Comparison of ENCODE assay signal across 27 cellular contexts in genomic region chr3:166864473-166865467, GRCh38.
DNase-seq lines count a peak whose midpoint lies in the region; ATAC-seq, FAIRE-seq and TF ChIP-seq lines count a peak whose summit lies in the region.
"Had no signal": no experiment of that assay in that cellular context is flagged by ENCODE, and none has a peak within 500 bp of the region (broad histone marks: within the 10 kb centered on the region; RNA-seq: fewer than 3 reads in every experiment).

No MANE protein-coding gene starts in this region.

- no peak overlapping the region for H4K5ac ChIP-seq in H1 (ENCODE audit: insufficient read length, low read depth, low read length)

- H3K9ac ChIP-seq in H1 (replicated peaks in 1 of 4; ENCODE audit: extremely low read depth in 1 of 4, low read depth in 3 of 4, low read length in 3 of 4) (no peak overlapping the region), MM.1S (ENCODE audit: low read length) (no peak overlapping the region)

- no peak overlapping the region for H3K4me3 Mint-ChIP-seq in activated CD4-positive, alpha-beta T cell treated with anti-CD3 and anti-CD28 coated beads, Interleukin-2, amount 10 ng/mL, durations not matched to agents 24 days and 14 days
- H3K4me3 Mint-ChIP-seq in activated CD8-positive, alpha-beta memory T cell treated with anti-CD3 and anti-CD28 coated beads, Interleukin-2, amount 10 ng/mL, durations not matched to agents 7 days and 5 days: no peak overlapping the region
- H3K4me3 Mint-ChIP-seq: B cell, GM23338 had no signal

- H2BK15ac ChIP-seq in H1 (ENCODE audit: low read length): no peak overlapping the region

- no peak overlapping the region for H3K56ac ChIP-seq in H1 (replicated peaks; ENCODE audit: insufficient read length, low read depth, low read length)

- TF ChIP-seq RAD21 in H1 (IDR thresholded peaks at IDR 0.05 in 1 of 2, conservative IDR thresholded peaks at IDR 0.05 in 1 of 2; ENCODE audit: low read depth in 2 of 2, low read length in 2 of 2): no peak

- no peak overlapping the region for H3K23ac ChIP-seq in H1 (ENCODE audit: insufficient read length)

- no peaks in the 10 kb centered on the region for H3K23me2 ChIP-seq in H1 (ENCODE audit: low read depth, low read length)

- 90% methylated on average over 10 of the region's 10 CpGs; no CpG with 5 or more reads in 1 of the 2 experiments for WGBS in H1 (ENCODE audit: extremely low coverage in 1 of 2, insufficient coverage in 1 of 2, insufficient read length in 1 of 2, insufficient replicate concordance in 2 of 2, low coverage in 1 of 2, low lambda C conversion rate in 2 of 2, missing lambda C conversion rate in 1 of 2), 2 experiments
- WGBS in spleen, 5 donors: 73 to 81% (median 78%) methylated on average over 9 to 10 of the region's 10 CpGs

- DNase-seq in activated CD4-positive, alpha-beta T cell treated with anti-CD3 and anti-CD28 coated beads, Interleukin-2, amount 10 ng/mL, durations not matched to agents 24 days and 14 days: peak; percentile 50
- DNase-seq in activated CD4-positive, alpha-beta T cell treated with anti-CD3 and anti-CD28 coated beads for 48 hours: no peak
- no peak for DNase-seq in H1 (ENCODE audit: low read depth in 1 of 2, low spot score in 2 of 2)
- DNase-seq in spleen: peak; percentile 47
- no peak for DNase-seq in activated CD8-positive, alpha-beta memory T cell treated with anti-CD3 and anti-CD28 coated beads, Interleukin-2, amount 10 ng/mL, durations not matched to agents 7 days and 5 days
- no peak for DNase-seq in MM.1S
- DNase-seq: Calu3, DMS79 treated with DMSO at 0.1 percent for 48 hours, GF-D8, MV-4-11, NCI-H1105, NCI-H146, NCI-H1930, NCI-H2107, NCI-H524, NCI-H748 treated with DMSO at 0.1 percent for 48 hours, SJCRH30 had no signal

- H3K27ac ChIP-seq in H1 (ENCODE audit: low read depth, low read length) (no peak overlapping the region), spleen (no peak overlapping the region), MM.1S (ENCODE audit: low read length) (no peak overlapping the region)
- H3K27ac ChIP-seq: 22Rv1, SJCRH30 had no signal

- H3K4me3 ChIP-seq in H1 (ENCODE audit: extremely low read depth in 1 of 4, insufficient read depth in 2 of 4, low read depth in 3 of 4, low read length in 4 of 4) (no peak overlapping the region), spleen (no peak overlapping the region), MM.1S (ENCODE audit: low read length) (no peak overlapping the region)
- H3K4me3 ChIP-seq: GM23338, HAP-1, K562, SJCRH30 had no signal

- intact Hi-C loops in activated CD4-positive, alpha-beta T cell treated with anti-CD3 and anti-CD28 coated beads, Interleukin-2, amount 10 ng/mL, durations not matched to agents 24 days and 14 days (cut with micrococcal nuclease): no loop called here
- intact Hi-C loops in spleen (cut with DNase I; ENCODE audit: low total_unique reads): no loop called here

- H3K14ac ChIP-seq in H1 (ENCODE audit: insufficient read length): no peak overlapping the region

- H2BK12ac ChIP-seq in H1 (ENCODE audit: low read depth, low read length): no peak overlapping the region

- H2AFZ ChIP-seq in H1 (ENCODE audit: low read length) (peak overlapping the region; percentile 88; the same call in 1 of the 2 replicates), MM.1S (ENCODE audit: low read length) (no peak overlapping the region)
- H2AFZ ChIP-seq: GM23338 had no signal

- H3K9me3 Mint-ChIP-seq in activated CD4-positive, alpha-beta T cell treated with anti-CD3 and anti-CD28 coated beads, Interleukin-2, amount 10 ng/mL, durations not matched to agents 24 days and 14 days: no peaks in the 10 kb centered on the region
- H3K9me3 Mint-ChIP-seq in activated CD8-positive, alpha-beta memory T cell treated with anti-CD3 and anti-CD28 coated beads, Interleukin-2, amount 10 ng/mL, durations not matched to agents 7 days and 5 days (ENCODE audit: low read depth): peaks cover 3% of the 10 kb centered on the region

- ATAC-seq in activated CD8-positive, alpha-beta memory T cell treated with anti-CD3 and anti-CD28 coated beads, Interleukin-2, amount 10 ng/mL, durations not matched to agents 7 days and 5 days: no peak
- ATAC-seq in HG03095 (IDR thresholded peaks at IDR 0.05; ENCODE audit: unreplicated experiment) (no peak), HG03354 (IDR thresholded peaks at IDR 0.05; ENCODE audit: poor library complexity, severe bottlenecking, unreplicated experiment) (no peak)
- ATAC-seq: GM23338, HepG2, K562 had no signal

- H3K4ac ChIP-seq in H1 (replicated peaks; ENCODE audit: insufficient read length, low read depth, low read length): no peak overlapping the region

- H3K27me3 ChIP-seq in H1 (replicated peaks in 1 of 4; ENCODE audit: control insufficient read depth in 3 of 4, extremely low read depth in 1 of 4, insufficient read depth in 3 of 4, low read length in 3 of 4) (no peaks in the 10 kb centered on the region), spleen (replicated peaks in 1 of 7) (no peaks in the 10 kb centered on the region), MM.1S (replicated peaks; ENCODE audit: insufficient read depth, low read length) (no peaks in the 10 kb centered on the region)
- H3K27me3 ChIP-seq: SJCRH30 had no signal

- no peaks in the 10 kb centered on the region for H3K9me2 ChIP-seq in MM.1S (replicated peaks; ENCODE audit: insufficient read depth, low read length)

- H3K27ac Mint-ChIP-seq in activated CD4-positive, alpha-beta T cell treated with anti-CD3 and anti-CD28 coated beads, Interleukin-2, amount 10 ng/mL, durations not matched to agents 24 days and 14 days: no peak overlapping the region
- no peak overlapping the region for H3K27ac Mint-ChIP-seq in activated CD8-positive, alpha-beta memory T cell treated with anti-CD3 and anti-CD28 coated beads, Interleukin-2, amount 10 ng/mL, durations not matched to agents 7 days and 5 days
- H3K27ac Mint-ChIP-seq: B cell, GM23338 had no signal

- no peak overlapping the region for H4K91ac ChIP-seq in H1 (replicated peaks; ENCODE audit: insufficient read length, low read length)

- TF ChIP-seq EP300 in H1 (IDR thresholded peaks at IDR 0.05; ENCODE audit: borderline replicate concordance in 1 of 2, low read depth in 2 of 2, low read length in 2 of 2): no peak

- no peak overlapping the region for H2BK120ac ChIP-seq in H1 (replicated peaks; ENCODE audit: low read depth, low read length)

- H3K4me1 Mint-ChIP-seq in activated CD4-positive, alpha-beta T cell treated with anti-CD3 and anti-CD28 coated beads, Interleukin-2, amount 10 ng/mL, durations not matched to agents 24 days and 14 days: no peaks in the 10 kb centered on the region
- H3K4me1 Mint-ChIP-seq in activated CD8-positive, alpha-beta memory T cell treated with anti-CD3 and anti-CD28 coated beads, Interleukin-2, amount 10 ng/mL, durations not matched to agents 7 days and 5 days: no peaks in the 10 kb centered on the region
- H3K4me1 Mint-ChIP-seq: B cell, GM23338 had no signal

- H2AK5ac ChIP-seq in H1 (ENCODE audit: low read depth, low read length): no peak overlapping the region

- no peaks in the 10 kb centered on the region for H3K27me3 Mint-ChIP-seq in activated CD4-positive, alpha-beta T cell treated with anti-CD3 and anti-CD28 coated beads, Interleukin-2, amount 10 ng/mL, durations not matched to agents 24 days and 14 days
- no peaks in the 10 kb centered on the region for H3K27me3 Mint-ChIP-seq in activated CD8-positive, alpha-beta memory T cell treated with anti-CD3 and anti-CD28 coated beads, Interleukin-2, amount 10 ng/mL, durations not matched to agents 7 days and 5 days
- H3K27me3 Mint-ChIP-seq: B cell had no signal

- H3K4me2 ChIP-seq in H1 (ENCODE audit: insufficient read depth in 1 of 2, low read depth in 2 of 2, low read length in 2 of 2): no peak overlapping the region
- no peak overlapping the region for H3K4me2 ChIP-seq in MM.1S (ENCODE audit: low read depth, low read length)
- H3K4me2 ChIP-seq: GM23338 had no signal

- POLR2A ChIA-PET in H1 (lab: Charles Lee; ENCODE audit: partially characterized antibody): no interaction called here

- H3K36me3 ChIP-seq in H1 (ENCODE audit: control insufficient read depth in 2 of 4, insufficient read depth in 4 of 4, low read length in 3 of 4) (no peaks in the 10 kb centered on the region), spleen (no peaks in the 10 kb centered on the region), MM.1S (replicated peaks; ENCODE audit: insufficient read depth, low read length) (no peaks in the 10 kb centered on the region)
- H3K36me3 ChIP-seq: HAP-1, SJCRH30 had no signal

- no peak overlapping the region for H3K18ac ChIP-seq in H1 (ENCODE audit: extremely low read depth, low read length)

- H3K9me3 ChIP-seq in H1 (ENCODE audit: insufficient read depth in 2 of 2, low read depth in 1 of 2, low read length in 1 of 2): no peaks in the 10 kb centered on the region
- H3K9me3 ChIP-seq in spleen: peaks cover 0 to 33% (median 20%) of the 10 kb centered on the region in 8 donors
- H3K9me3 ChIP-seq in MM.1S (replicated peaks; ENCODE audit: insufficient read depth, low read length): no peaks in the 10 kb centered on the region
- H3K9me3 ChIP-seq: HAP-1, SJCRH30 had no signal

- H3K36me3 Mint-ChIP-seq in activated CD4-positive, alpha-beta T cell treated with anti-CD3 and anti-CD28 coated beads, Interleukin-2, amount 10 ng/mL, durations not matched to agents 24 days and 14 days (ENCODE audit: low read depth): no peaks in the 10 kb centered on the region
- H3K36me3 Mint-ChIP-seq in activated CD8-positive, alpha-beta memory T cell treated with anti-CD3 and anti-CD28 coated beads, Interleukin-2, amount 10 ng/mL, durations not matched to agents 7 days and 5 days: no peaks in the 10 kb centered on the region

- TF ChIP-seq CTCF in H1 (IDR thresholded peaks at IDR 0.05; ENCODE audit: control extremely low read depth in 1 of 3, insufficient read depth in 1 of 3, low read depth in 1 of 3, low read length in 3 of 3) (no peak), spleen (IDR thresholded peaks at IDR 0.05 in 8 of 11, conservative IDR thresholded peaks at IDR 0.05 in 3 of 11) (no peak), MM.1S (IDR thresholded peaks at IDR 0.05; ENCODE audit: low read length) (no peak)

- TF ChIP-seq POLR2A in H1 (IDR thresholded peaks at IDR 0.05; ENCODE audit: control extremely low read depth in 1 of 2, low read depth in 2 of 2, low read length in 2 of 2) (no peak), spleen (IDR thresholded peaks at IDR 0.05) (no peak)

- peak overlapping the region; percentile 85; the same call in 1 of the 2 replicates for H4K8ac ChIP-seq in H1 (ENCODE audit: extremely low read depth, insufficient read depth, low read length)

- no peak overlapping the region for H2BK5ac ChIP-seq in H1 (ENCODE audit: low read depth, low read length)

- H3K79me1 ChIP-seq in H1 (ENCODE audit: low read depth, low read length): no peaks in the 10 kb centered on the region

- H3K79me2 ChIP-seq in H1 (ENCODE audit: control insufficient read depth in 1 of 2, insufficient read depth in 2 of 2, low read length in 2 of 2) (no peaks in the 10 kb centered on the region), MM.1S (ENCODE audit: low read length) (no peaks in the 10 kb centered on the region)

- no peak for FAIRE-seq in H1 (lab: Jason Lieb, UNC)
- FAIRE-seq: GM12891, HepG2, K562, RCC 7860 had no signal

- CTCF ChIA-PET in H1 (lab: Charles Lee; ENCODE audit: partially characterized antibody): interaction anchor here (1.4 kb wide), 1 partner anchor 26 kb away, joined by 6 read pairs; no protein-coding TSS in a partner anchor
- CTCF ChIA-PET in activated CD8-positive, alpha-beta memory T cell treated with anti-CD3 and anti-CD28 coated beads, Interleukin-2, amount 10 ng/mL, durations not matched to agents 7 days and 5 days (lab: Charles Lee): no interaction called here

- H4K20me1 ChIP-seq in H1 (replicated peaks in 1 of 2; ENCODE audit: control insufficient read depth in 1 of 2, insufficient read depth in 2 of 2, low read length in 2 of 2): no peaks in the 10 kb centered on the region
- H4K20me1 ChIP-seq in MM.1S (ENCODE audit: insufficient read depth, low read length): no peaks in the 10 kb centered on the region

- H3K4me1 ChIP-seq in H1 (replicated peaks in 1 of 4; ENCODE audit: control insufficient read depth in 3 of 4, insufficient read depth in 4 of 4, low read length in 3 of 4) (no peaks in the 10 kb centered on the region), spleen (no peaks in the 10 kb centered on the region), MM.1S (ENCODE audit: low read length) (no peaks in the 10 kb centered on the region)
- H3K4me1 ChIP-seq: HAP-1, SJCRH30 had no signal

- H2BK20ac ChIP-seq in H1 (ENCODE audit: low read length): no peak overlapping the region

- no peaks in the 10 kb centered on the region for H3F3A ChIP-seq in MM.1S (ENCODE audit: insufficient read depth, low read length)

Comparison
In these comparisons a context has a peak if more than half of its experiments do, and no peak if none do; other contexts are left out.
1. DNase-seq: peak in activated CD4-positive, alpha-beta T cell treated with anti-CD3 and anti-CD28 coated beads, Interleukin-2, amount 10 ng/mL, durations not matched to agents 24 days and 14 days (single experiment) and spleen (single experiment); none in activated CD4-positive, alpha-beta T cell treated with anti-CD3 and anti-CD28 coated beads for 48 hours (single experiment), H1 (0 of 2), activated CD8-positive, alpha-beta memory T cell treated with anti-CD3 and anti-CD28 coated beads, Interleukin-2, amount 10 ng/mL, durations not matched to agents 7 days and 5 days (single experiment) and MM.1S (single experiment).